ENCODE assay signal across 1 cellular context in genomic region chr17:64537488-64537887, GRCh38.
TF ChIP-seq lines count a peak whose summit lies in the region.

No MANE protein-coding gene starts in this region.

TF ChIP-seq in K562, 482 proteins besides CTCF, POLR2A, EP300 and RAD21 (continued from another document):
- TF ChIP-seq CUX1 (CRISPR knock-in tag; IDR thresholded peaks at IDR 0.05) (no peak), HDAC3 (IDR thresholded peaks at IDR 0.05; ENCODE audit: borderline replicate concordance, partially characterized antibody) (peak; percentile 72), SAP30 (IDR thresholded peaks at IDR 0.05; ENCODE audit: borderline replicate concordance, insufficient read depth, low read depth, low read length, poor library complexity, severe bottlenecking) (no peak), CBFA2T2 (conservative IDR thresholded peaks at IDR 0.05) (peak; percentile 86), ZNF699 (CRISPR knock-in tag; IDR thresholded peaks at IDR 0.05; ENCODE audit: insufficient replicate concordance) (no peak), SRSF7 (optimal IDR thresholded peaks at IDR 0.05; ENCODE audit: low read depth, low read length) (no peak), ZNF408 (CRISPR knock-in tag; IDR thresholded peaks at IDR 0.05; ENCODE audit: low read depth) (no peak), ETV5 (CRISPR knock-in tag; IDR thresholded peaks at IDR 0.05; ENCODE audit: low read depth) (peak; percentile 69; the same call in 1 of the 2 replicates), ZNF592 (IDR thresholded peaks at IDR 0.05) (0 out of 2 replicates have a peak, but pooled peaks have one; percentile 22), GABPA (tag; conservative IDR thresholded peaks at IDR 0.05; ENCODE audit: low read depth) (peak; percentile 35; the same call in 1 of the 2 replicates), ZNF3 (CRISPR knock-in tag; IDR thresholded peaks at IDR 0.05) (no peak), ETV1 (tag; conservative IDR thresholded peaks at IDR 0.05; ENCODE audit: low read depth) (peak; percentile 91), GTF2A2 (tag; IDR thresholded peaks at IDR 0.05) (no peak), USF2 (CRISPR knock-in tag; IDR thresholded peaks at IDR 0.05) (no peak), CCNT2 (IDR thresholded peaks at IDR 0.05; ENCODE audit: borderline replicate concordance, extremely low read depth, insufficient read length, low read depth, low read length) (peak; percentile 53)
TF ChIP-seq in K562: peak in this region for 82.
